In the genomic region with DNA sequence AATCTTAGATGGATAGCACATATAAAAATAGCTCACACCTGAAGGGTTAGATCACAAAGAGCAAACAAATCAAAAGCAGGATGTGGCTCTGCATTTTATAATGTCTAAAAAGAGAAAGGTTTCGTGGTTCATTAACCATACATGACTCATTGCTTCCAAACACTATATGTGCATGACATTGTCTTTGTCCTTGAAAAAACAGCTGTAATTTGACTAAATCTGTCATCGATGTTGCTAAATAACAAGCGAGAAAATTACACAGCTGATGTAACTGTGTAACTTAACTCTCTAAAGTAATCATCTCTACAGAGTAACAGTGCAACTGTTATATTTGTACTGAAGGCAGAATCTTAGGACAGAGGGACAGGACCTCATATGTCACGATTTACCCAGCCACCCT, we compare ENCODE assay signal across 10 cellular contexts.
DNase-seq lines count a peak whose midpoint lies in the region; TF ChIP-seq lines count a peak whose summit lies in the region.
"Had no signal": no experiment of that assay in that cellular context is flagged by ENCODE, and none has a peak within 500 bp of the region (broad histone marks: within the 10 kb centered on the region; RNA-seq: fewer than 3 reads in every experiment).

No MANE protein-coding gene starts in this region.

- no peak for TF ChIP-seq CTCF in choroid plexus epithelial cell (conservative IDR thresholded peaks at IDR 0.05; ENCODE audit: low read depth, low read length)
- no peak for TF ChIP-seq CTCF in esophagus squamous epithelium (IDR thresholded peaks at IDR 0.05)

- H3K4me3 ChIP-seq in choroid plexus epithelial cell (ENCODE audit: low read depth, low read length): no peak overlapping the region
- no peak overlapping the region for H3K4me3 ChIP-seq in esophagus squamous epithelium
- H3K4me3 ChIP-seq: Peyer's patch, thyroid gland had no signal

- DNase-seq in AG08396 (ENCODE audit: low spot score) (peak; percentile 8), HEK293T (ENCODE audit: extremely low spot score) (peak; percentile 22), NCI-H2081 treated with DMSO at 0.1 percent for 48 hours (lab: John Stamatoyannopoulos, UW) (peak; percentile 82), choroid plexus epithelial cell (ENCODE audit: low read depth) (peak; percentile 83), esophagus squamous epithelium (lab: John Stamatoyannopoulos, UW) (no peak), posterior vena cava (ENCODE audit: low spot score) (no peak)
- no peak for DNase-seq in stimulated activated CD4-positive, alpha-beta T cell treated with anti-CD3 and anti-CD28 coated beads, Interleukin-2, amount 100 ng/mL, for 48 hours
- DNase-seq in NK-92 treated with Interleukin-12 subunit alpha and Interleukin-12 subunit beta, amount 100 ng/mL, for 24 hours (lab: John Stamatoyannopoulos, UW): no peak
- DNase-seq: Peyer's patch, thyroid gland had no signal

- 18 to 21% methylated on average over 4 of the region's 4 CpGs for WGBS in esophagus squamous epithelium, 2 donors

- intact Hi-C loops in esophagus squamous epithelium (cut with DNase I) (no loop called here), posterior vena cava (cut with DNase I) (no loop called here)

- H3K36me3 ChIP-seq in esophagus squamous epithelium: no peaks in the 10 kb centered on the region
- H3K36me3 ChIP-seq: Peyer's patch, thyroid gland had no signal

- CTCF ChIA-PET in HEK293T (lab: Yijun Ruan, JAX): interaction anchor here (0.9 kb wide), 1 partner anchor 10 kb away, joined by 3 read pairs; no protein-coding TSS in a partner anchor

- POLR2A ChIA-PET in HEK293T (lab: Yijun Ruan, JAX): no interaction called here

- H3K27ac ChIP-seq in esophagus squamous epithelium: no peak overlapping the region
- H3K27ac ChIP-seq: Peyer's patch, thyroid gland had no signal

- H3K4me1 ChIP-seq in esophagus squamous epithelium: no peaks in the 10 kb centered on the region
- H3K4me1 ChIP-seq: thyroid gland had no signal

- no peak for TF ChIP-seq POLR2A in esophagus squamous epithelium (IDR thresholded peaks at IDR 0.05)

- no peaks in the 10 kb centered on the region for H3K27me3 ChIP-seq in esophagus squamous epithelium
- H3K27me3 ChIP-seq: Peyer's patch, thyroid gland had no signal

- no peaks in the 10 kb centered on the region for H3K9me3 ChIP-seq in esophagus squamous epithelium
- H3K9me3 ChIP-seq: Peyer's patch, thyroid gland had no signal

TF ChIP-seq in HEK293T, 16 proteins besides CTCF, POLR2A, EP300 and RAD21:
- TF ChIP-seq BHLHE40 (IDR thresholded peaks at IDR 0.05; ENCODE audit: borderline replicate concordance) (no peak), FOXA1 (IDR thresholded peaks at IDR 0.05) (peak; percentile 31; the same call in 1 of the 2 replicates), ARNT (IDR thresholded peaks at IDR 0.05) (0 out of 2 replicates have a peak, but pooled peaks have one; percentile 64), HDGF (IDR thresholded peaks at IDR 0.05; ENCODE audit: borderline replicate concordance) (no peak), CTBP1 (IDR thresholded peaks at IDR 0.05; ENCODE audit: borderline replicate concordance) (peak; percentile 87), ZNF384 (IDR thresholded peaks at IDR 0.05) (0 out of 2 replicates have a peak, but pooled peaks have one; percentile 51)
- TF ChIP-seq, protein P1, sequence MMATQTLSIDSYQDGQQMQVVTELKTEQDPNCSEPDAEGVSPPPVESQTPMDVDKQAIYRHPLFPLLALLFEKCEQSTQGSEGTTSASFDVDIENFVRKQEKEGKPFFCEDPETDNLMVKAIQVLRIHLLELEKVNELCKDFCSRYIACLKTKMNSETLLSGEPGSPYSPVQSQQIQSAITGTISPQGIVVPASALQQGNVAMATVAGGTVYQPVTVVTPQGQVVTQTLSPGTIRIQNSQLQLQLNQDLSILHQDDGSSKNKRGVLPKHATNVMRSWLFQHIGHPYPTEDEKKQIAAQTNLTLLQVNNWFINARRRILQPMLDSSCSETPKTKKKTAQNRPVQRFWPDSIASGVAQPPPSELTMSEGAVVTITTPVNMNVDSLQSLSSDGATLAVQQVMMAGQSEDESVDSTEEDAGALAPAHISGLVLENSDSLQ (IDR thresholded peaks at IDR 0.05): peak; percentile 51

Comparison
In these comparisons a context has a peak if more than half of its experiments do, and no peak if none do; other contexts are left out.
1. DNase-seq: peak in AG08396 (single experiment), HEK293T (single experiment), NCI-H2081 treated with DMSO at 0.1 percent for 48 hours (single experiment) and choroid plexus epithelial cell (single experiment); none in stimulated activated CD4-positive, alpha-beta T cell treated with anti-CD3 and anti-CD28 coated beads, Interleukin-2, amount 100 ng/mL, for 48 hours (0 of 2), NK-92 treated with Interleukin-12 subunit alpha and Interleukin-12 subunit beta, amount 100 ng/mL, for 24 hours (single experiment), esophagus squamous epithelium (single experiment) and posterior vena cava (single experiment).